Comparison of ENCODE assay signal across 12 cellular contexts in the genomic region with DNA sequence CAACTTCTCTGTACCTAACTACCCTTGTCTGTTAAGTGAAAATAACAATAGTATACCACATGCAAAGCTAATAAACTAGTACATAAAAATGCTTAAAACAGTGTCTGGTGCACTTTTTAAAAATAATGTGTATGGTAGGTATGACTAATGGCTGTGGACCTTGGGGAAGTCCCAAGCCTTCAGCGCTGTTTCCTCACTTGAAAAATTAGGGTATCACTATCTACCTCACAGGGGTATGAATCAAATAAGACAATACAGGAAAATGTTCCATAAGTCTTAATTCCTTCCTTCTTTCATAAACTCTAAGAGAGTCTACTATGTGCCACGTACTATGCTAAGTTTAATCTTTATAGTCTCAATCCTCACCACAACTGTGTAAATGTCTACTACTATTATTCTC. TPM values are rescaled to one million over a fixed set of nuclear protein-coding genes. Genes with fewer than 3 reads are reported as not detected.
DNase-seq lines count a peak whose midpoint lies in the region; ATAC-seq, FAIRE-seq and TF ChIP-seq lines count a peak whose summit lies in the region.
"Had no signal": no experiment of that assay in that cellular context is flagged by ENCODE, and none has a peak within 500 bp of the region (broad histone marks: within the 10 kb centered on the region; RNA-seq: fewer than 3 reads in every experiment).

No MANE protein-coding gene starts in this region.

- no peak overlapping the region for H2AFZ ChIP-seq in mammary epithelial cell (ENCODE audit: low read depth, low read length)

- TF ChIP-seq EP300 in transverse colon (IDR thresholded peaks at IDR 0.05; ENCODE audit: low read depth) = no peak

- H3K9ac ChIP-seq in mammary epithelial cell (ENCODE audit: insufficient read depth, low read length) = no peak overlapping the region

- ATAC-seq in omental fat pad (ENCODE audit: low FRiP score) = peak; percentile 74

- H3K9me3 ChIP-seq in mammary epithelial cell (replicated peaks; ENCODE audit: insufficient read depth, low read length) (no peaks in the 10 kb centered on the region), transverse colon (no peaks in the 10 kb centered on the region)

- in situ Hi-C loops in mammary epithelial cell (cut with MboI; ENCODE audit: low sequenced_read_pairs in 2 of 2) = no loop called here
- in situ Hi-C loops in transverse colon (cut with MboI; ENCODE audit: low pct_ligation_motif_present in 1 of 4, low pct_unique_long_range_greater_than_20kb in 1 of 4, low sequenced_read_pairs in 3 of 4) = no loop called here

- H3K4me1 ChIP-seq in mammary epithelial cell (ENCODE audit: insufficient read depth, low read length) = peaks cover 34% of the 10 kb centered on the region
- peaks cover 0 to 28% (median under 1%) of the 10 kb centered on the region in 4 donors for H3K4me1 ChIP-seq in transverse colon

- TF ChIP-seq POLR2A in transverse colon (IDR thresholded peaks at IDR 0.05) = no peak

- H3K4me3 ChIP-seq in mammary epithelial cell (replicated peaks in 1 of 3; ENCODE audit: insufficient read depth in 1 of 3, low read depth in 2 of 3, low read length in 3 of 3) (no peak overlapping the region), transverse colon (no peak overlapping the region)

- no TSS peak for BruUV-seq in mammary epithelial cell (replicated peaks; lab: Mats Ljungman, UMichigan)

- dilution Hi-C loops in mammary epithelial cell (cut with HindIII; ENCODE audit: low sequenced_read_pairs) = no loop called here

- CTCF ChIA-PET in mammary epithelial cell (lab: Charles Lee; ENCODE audit: low non-redundant PET) = no interaction called here

- H4K20me1 ChIP-seq in mammary epithelial cell (ENCODE audit: insufficient read depth, low read length) = no peaks in the 10 kb centered on the region

- H3K27me3 ChIP-seq in mammary epithelial cell (ENCODE audit: insufficient read depth, low read length) (no peaks in the 10 kb centered on the region), transverse colon (no peaks in the 10 kb centered on the region)

- FAIRE-seq in urothelium cell line (lab: Jason Lieb, UNC) = no peak
- FAIRE-seq: endometrium had no signal

- H3K79me2 ChIP-seq in mammary epithelial cell (ENCODE audit: insufficient read depth, low read length) = peaks cover 90% of the 10 kb centered on the region

- H3K4me2 ChIP-seq in mammary epithelial cell (ENCODE audit: insufficient read depth, low read depth, low read length) = no peak overlapping the region

- no peak for TF ChIP-seq CTCF in mammary epithelial cell (conservative IDR thresholded peaks at IDR 0.05 in 1 of 2, IDR thresholded peaks at IDR 0.05 in 1 of 2; ENCODE audit: extremely low read depth in 1 of 2, insufficient read depth in 1 of 2, low read depth in 1 of 2, low read length in 2 of 2)
- no peak for TF ChIP-seq CTCF in omental fat pad (IDR thresholded peaks at IDR 0.05)
- no peak for TF ChIP-seq CTCF in transverse colon (IDR thresholded peaks at IDR 0.05)

- H3K27ac ChIP-seq in mammary epithelial cell (ENCODE audit: insufficient read depth, low read depth, low read length) = no peak overlapping the region
- H3K27ac ChIP-seq in transverse colon = no peak overlapping the region

- H3K36me3 ChIP-seq in mammary epithelial cell (ENCODE audit: insufficient read depth, low read length) = no peaks in the 10 kb centered on the region
- no peaks in the 10 kb centered on the region for H3K36me3 ChIP-seq in transverse colon

- WGBS in mammary epithelial cell (ENCODE audit: low coverage, missing lambda C conversion rate) = 50% methylated on average over 2 of the region's 2 CpGs
- WGBS in transverse colon (ENCODE audit: low coverage in 1 of 2), 2 donors = 45 to 73% methylated on average over 2 of the region's 2 CpGs

- intact Hi-C loops in mammary epithelial cell (cut with micrococcal nuclease) = no loop called here
- intact Hi-C loops in transverse colon (cut with DNase I; ENCODE audit: low total_unique reads) = no loop called here

- peak; percentile 30 for DNase-seq in GM03348 (ENCODE audit: low spot score)
- DNase-seq in NCI-H226 = peak; percentile 48
- peak; percentile 59 for DNase-seq in mammary epithelial cell
- no peak for DNase-seq in omental fat pad (ENCODE audit: low spot score)
- no peak for DNase-seq in NCI-H128 (lab: John Stamatoyannopoulos, UW; ENCODE audit: unreplicated experiment)
- DNase-seq in urothelium cell line (ENCODE audit: low spot score) = no peak
- no peak for DNase-seq in transverse colon
- DNase-seq: immature natural killer cell, naive B cell, NCI-H1092 treated with DMSO at 0.1 percent for 48 hours, NCI-H748 treated with DMSO at 0.1 percent for 48 hours had no signal

RNA-seq across cellular contexts. Expression of gene EGLN1, which starts 32.0 kb away (rescaled TPM):
- 10 to 100 TPM; 18.5 to 24.0 TPM for total RNA-seq in mammary epithelial cell
- 15.8 TPM for polyA plus RNA-seq in mammary epithelial cell
- 57.5 TPM for polyA minus RNA-seq in mammary epithelial cell
- 10 to 100 TPM; 24.6 to 48.2 (median 37.2) TPM for total RNA-seq in omental fat pad
- total RNA-seq in transverse colon = 10 to 100 TPM; 40.2 to 69.2 (median 51.7) TPM

RNA-seq across cellular contexts. Expression of gene SPRTN, which starts 52.0 kb away (rescaled TPM):
- total RNA-seq in mammary epithelial cell (10 to 100 TPM; 17.1 to 24.3 TPM), omental fat pad (10 to 100 TPM; 11.2 to 31.6 (median 20.9) TPM), transverse colon (10 to 100 TPM in 3 of 4 donors, 1 to 10 TPM in 1; 8.0 to 21.6 (median 15.3) TPM)
- polyA plus RNA-seq in mammary epithelial cell = 13.9 TPM
- 4.8 TPM for polyA minus RNA-seq in mammary epithelial cell

RNA-seq across cellular contexts. Expression of gene EXOC8, which starts 52.4 kb away (rescaled TPM):
- total RNA-seq in mammary epithelial cell = 10 to 100 TPM; 12.7 to 16.5 TPM
- 4.7 TPM for polyA plus RNA-seq in mammary epithelial cell
- polyA minus RNA-seq in mammary epithelial cell = 13.6 TPM
- 10 to 100 TPM; 12.1 to 21.0 (median 16.9) TPM for total RNA-seq in omental fat pad
- total RNA-seq in transverse colon = 10 to 100 TPM in 3 of 4 donors, 1 to 10 TPM in 1; 9.0 to 18.3 (median 13.3) TPM

Comparison
In these comparisons a context has a peak if more than half of its experiments do, and no peak if none do; other contexts are left out.
1. DNase-seq: peak in GM03348 (single experiment), NCI-H226 (single experiment) and mammary epithelial cell (single experiment); none in omental fat pad (single experiment), NCI-H128 (single experiment), urothelium cell line (single experiment) and transverse colon (single experiment).